8 cellular contexts compared by ENCODE assay signal in the genomic region with DNA sequence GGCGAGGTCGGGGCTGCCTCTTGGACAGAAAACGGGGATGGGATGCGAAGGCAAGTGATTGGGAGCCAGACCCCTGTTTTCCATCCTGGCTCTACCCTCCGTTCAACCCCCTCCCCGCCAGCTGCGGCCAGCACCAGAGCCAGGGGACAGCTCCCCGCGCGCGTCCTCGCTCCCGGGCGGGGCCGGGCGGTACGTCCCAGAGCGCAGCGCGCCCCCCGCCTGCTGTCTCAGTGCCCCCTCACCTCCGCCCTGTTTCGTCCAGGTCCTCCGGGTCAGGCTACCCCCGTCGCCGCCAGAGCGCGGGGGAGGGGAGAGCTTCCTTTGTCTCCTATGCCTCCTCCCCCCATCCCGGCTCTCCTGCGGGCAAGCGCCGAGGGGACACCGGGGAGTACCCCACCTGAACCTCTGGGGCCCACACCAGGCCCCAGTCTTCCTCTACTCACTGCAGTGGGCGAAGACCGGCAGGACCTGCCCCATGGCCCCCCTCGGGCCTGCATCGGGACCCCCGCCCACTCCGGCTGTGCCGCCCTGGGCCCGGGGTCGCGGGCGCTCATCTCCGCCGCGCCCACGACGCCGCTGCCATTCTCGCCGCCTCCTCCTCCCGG. TPM values are rescaled to one million over a fixed set of nuclear protein-coding genes. Genes with fewer than 3 reads are reported as not detected.
A peak's percentile ranks its signal among the peaks of the same experiment; 100 is the strongest.
DNase-seq lines count a peak whose midpoint lies in the region; ATAC-seq, FAIRE-seq and TF ChIP-seq lines count a peak whose summit lies in the region.

No MANE protein-coding gene starts in this region.

- no peak for TF ChIP-seq CTCF in thyroid gland (IDR thresholded peaks at IDR 0.05)

- H3K4me1 Mint-ChIP-seq in T-helper 2 cell treated with Interferon-gamma antibody and Interleukin-4, amounts not matched to agents 5 μg/mL and 100 μg/mL, for 36 hours (ENCODE audit: low read depth) = peaks cover 28% of the 10 kb centered on the region

- no peaks in the 10 kb centered on the region for H3K36me3 ChIP-seq in duodenal mucosa (ENCODE audit: control insufficient read depth in 1 of 2, insufficient read depth in 2 of 2, low read length in 2 of 2)
- H3K36me3 ChIP-seq in mesenchymal stem cell (ENCODE audit: control insufficient read depth in 1 of 2, insufficient read depth in 2 of 2, low read depth in 1 of 2, low read length in 2 of 2) = peaks cover 0 to 7% of the 10 kb centered on the region in 2 experiments
- H3K36me3 ChIP-seq in thyroid gland = no peaks in the 10 kb centered on the region

- H3K27me3 Mint-ChIP-seq in T-helper 2 cell treated with Interferon-gamma antibody and Interleukin-4, amounts not matched to agents 5 μg/mL and 100 μg/mL, for 36 hours (ENCODE audit: low read depth) = peaks cover 29% of the 10 kb centered on the region

- no peak overlapping the region for H2BK5ac ChIP-seq in mesenchymal stem cell (ENCODE audit: low read depth, low read length, poor library complexity, severe bottlenecking)

- ATAC-seq in HG03095 (IDR thresholded peaks at IDR 0.05; ENCODE audit: unreplicated experiment) = peak; percentile 10

- no peak overlapping the region for H3K18ac ChIP-seq in mesenchymal stem cell (ENCODE audit: low read depth in 1 of 2, low read length in 2 of 2)

- no peak overlapping the region for H3K14ac ChIP-seq in mesenchymal stem cell (ENCODE audit: low read length in 2 of 2)

- H2AFZ ChIP-seq in mesenchymal stem cell (ENCODE audit: low read depth, low read length) = peak overlapping the region; percentile 69

- H3K9ac ChIP-seq in duodenal mucosa (ENCODE audit: low read depth in 1 of 2, low read length in 2 of 2) (no peak overlapping the region), mesenchymal stem cell (ENCODE audit: low read length) (peak overlapping the region; percentile 65)

- no peak overlapping the region for H2BK120ac ChIP-seq in mesenchymal stem cell (ENCODE audit: low read depth, low read length)

- peak overlapping the region; percentile 70 for H2BK15ac ChIP-seq in mesenchymal stem cell (ENCODE audit: low read depth, poor library complexity, severe bottlenecking)

- no peaks in the 10 kb centered on the region for H3K9me3 Mint-ChIP-seq in T-helper 2 cell treated with Interferon-gamma antibody and Interleukin-4, amounts not matched to agents 5 μg/mL and 100 μg/mL, for 36 hours

- TF ChIP-seq POLR2A in thyroid gland (IDR thresholded peaks at IDR 0.05) = no peak
- TF ChIP-seq POLR2A in H54 (IDR thresholded peaks at IDR 0.05; ENCODE audit: low read depth, low read length) = no peak

- no peaks in the 10 kb centered on the region for H3K79me1 ChIP-seq in mesenchymal stem cell (replicated peaks; ENCODE audit: low read length, poor library complexity, severe bottlenecking)

- peaks cover 6% of the 10 kb centered on the region for H3K36me3 Mint-ChIP-seq in T-helper 2 cell treated with Interferon-gamma antibody and Interleukin-4, amounts not matched to agents 5 μg/mL and 100 μg/mL, for 36 hours (ENCODE audit: low read depth)

- peak overlapping the region; percentile 99 for H3K4me2 ChIP-seq in mesenchymal stem cell (ENCODE audit: low read length, poor library complexity, severe bottlenecking)

- no peaks in the 10 kb centered on the region for H3K9me3 ChIP-seq in duodenal mucosa (ENCODE audit: control insufficient read depth in 1 of 2, low read length in 2 of 2)
- no peaks in the 10 kb centered on the region for H3K9me3 ChIP-seq in mesenchymal stem cell (ENCODE audit: control insufficient read depth, low read length)
- H3K9me3 ChIP-seq in thyroid gland = no peaks in the 10 kb centered on the region

- no peak overlapping the region for H3K27ac Mint-ChIP-seq in T-helper 2 cell treated with Interferon-gamma antibody and Interleukin-4, amounts not matched to agents 5 μg/mL and 100 μg/mL, for 36 hours

- under 1% methylated on average over 44 of the region's 54 CpGs for WGBS in mesenchymal stem cell
- 0% methylated on average over 6 of the region's 54 CpGs; no CpG with 5 or more reads in 1 of the 2 donors for WGBS in thyroid gland, 2 donors

- intact Hi-C loops in thyroid gland (cut with DNase I) = no loop called here

- H3K23ac ChIP-seq in mesenchymal stem cell (ENCODE audit: low read length in 2 of 2) = no peak overlapping the region

- no peak for FAIRE-seq in H54 (lab: Jason Lieb, UNC)

- H3K27me3 ChIP-seq in duodenal mucosa (ENCODE audit: control insufficient read depth in 1 of 2, insufficient read depth in 2 of 2, low read length in 2 of 2) (peaks cover 13 to 23% of the 10 kb centered on the region in 2 donors), mesenchymal stem cell (ENCODE audit: control insufficient read depth in 1 of 2, insufficient read depth in 1 of 2, low read length in 2 of 2) (peaks cover 31 to 35% of the 10 kb centered on the region in 2 experiments), thyroid gland (peaks cover 10% of the 10 kb centered on the region)

- H2AK5ac ChIP-seq in mesenchymal stem cell (ENCODE audit: low read length, severe bottlenecking) = no peak overlapping the region

- peak overlapping the region; percentile 48 for H3K4me3 Mint-ChIP-seq in T-helper 2 cell treated with Interferon-gamma antibody and Interleukin-4, amounts not matched to agents 5 μg/mL and 100 μg/mL, for 36 hours

- no peak overlapping the region for H2BK12ac ChIP-seq in mesenchymal stem cell (ENCODE audit: low read length in 2 of 2)

- no peak overlapping the region for H4K8ac ChIP-seq in mesenchymal stem cell (ENCODE audit: low read length)

- no peak overlapping the region for H4K91ac ChIP-seq in mesenchymal stem cell (ENCODE audit: low read length)

- peak overlapping the region; percentile 62 to 68 for H3K4me3 ChIP-seq in duodenal mucosa (ENCODE audit: low read depth in 1 of 2, low read length in 2 of 2)
- peak overlapping the region; percentile 70 to 81 for H3K4me3 ChIP-seq in mesenchymal stem cell (ENCODE audit: insufficient read depth in 1 of 2, low read depth in 1 of 2, low read length in 2 of 2)
- H3K4me3 ChIP-seq in thyroid gland (replicated peaks in 1 of 3) = peak overlapping the region in 2 of 3 donors; percentile 39 to 53

- peak overlapping the region in 1 of 2 experiments; percentile 53 for H3K4ac ChIP-seq in mesenchymal stem cell (ENCODE audit: low read depth in 1 of 2, low read length in 2 of 2)

- DNase-seq in GM03348 (ENCODE audit: low spot score) (peak; percentile 52), mesenchymal stem cell (peak; percentile 43), thyroid gland (peak in 1 of 2 donors; percentile 24), H54 (ENCODE audit: insufficient read length, low spot score) (no peak), dedifferentiated amniotic fluid mesenchymal stem cell (ENCODE audit: extremely low spot score) (no peak)
- DNase-seq in T-helper 2 cell treated with Interferon-gamma antibody and Interleukin-4, amounts not matched to agents 5 μg/mL and 100 μg/mL, for 36 hours (ENCODE audit: low spot score) = peak; percentile 45

- H3K27ac ChIP-seq in duodenal mucosa (ENCODE audit: low read depth, low read length) (no peak overlapping the region), mesenchymal stem cell (ENCODE audit: low read length, poor library complexity, severe bottlenecking) (no peak overlapping the region), thyroid gland (no peak overlapping the region)

- H3K4me1 ChIP-seq in duodenal mucosa (ENCODE audit: control insufficient read depth in 1 of 2, insufficient read depth in 2 of 2, low read length in 2 of 2) (peaks cover 29 to 40% of the 10 kb centered on the region in 2 donors), mesenchymal stem cell (ENCODE audit: control insufficient read depth, insufficient read depth, low read depth, low read length) (peaks cover 26% of the 10 kb centered on the region), thyroid gland (peaks cover 16 to 44% of the 10 kb centered on the region in 2 donors)

RNA-seq across cellular contexts. Expression of a gene that starts 0.4 kb away (rescaled TPM):
- polyA plus RNA-seq in mesenchymal stem cell (2013, experiment 1 of 2) = 30.0 TPM
- polyA plus RNA-seq in mesenchymal stem cell (2013, experiment 2 of 2) = 31.0 TPM
- 1 to 10 TPM; 1.8 to 7.3 (median 4.6) TPM for total RNA-seq in thyroid gland

RNA-seq across cellular contexts. Expression of a gene that starts 1.8 kb away (rescaled TPM):
- polyA plus RNA-seq in mesenchymal stem cell (2013, experiment 1 of 2) = 2.3 TPM
- 2.1 TPM for polyA plus RNA-seq in mesenchymal stem cell (2013, experiment 2 of 2)
- 1 to 10 TPM in 1 of 4 donors, under 1 TPM in 1, not detected in 2; 0.73 to 1.1 TPM for total RNA-seq in thyroid gland

RNA-seq across cellular contexts. Expression of a gene that starts 10.8 kb away (rescaled TPM):
- polyA plus RNA-seq in mesenchymal stem cell (2013, experiment 1 of 2) = 106 TPM
- 104 TPM for polyA plus RNA-seq in mesenchymal stem cell (2013, experiment 2 of 2)
- 10 to 100 TPM; 34.3 to 50.8 (median 45.1) TPM for total RNA-seq in thyroid gland

RNA-seq across cellular contexts. Expression of a gene that starts 28.7 kb away (rescaled TPM):
- polyA plus RNA-seq in mesenchymal stem cell (2013, experiment 1 of 2) = 167 TPM
- 130 TPM for polyA plus RNA-seq in mesenchymal stem cell (2013, experiment 2 of 2)
- 1 to 10 TPM; 1.6 to 3.3 (median 2.4) TPM for total RNA-seq in thyroid gland

Comparison
In these comparisons a context has a peak if more than half of its experiments do, and no peak if none do; other contexts are left out.
1. DNase-seq: peak in GM03348 (single experiment), T-helper 2 cell treated with Interferon-gamma antibody and Interleukin-4, amounts not matched to agents 5 μg/mL and 100 μg/mL, for 36 hours (single experiment) and mesenchymal stem cell (single experiment); none in H54 (single experiment) and dedifferentiated amniotic fluid mesenchymal stem cell (single experiment).
2. Peak in every context shown above with its lines, with median percentiles within 50 percentile points of each other: H3K4me3 ChIP-seq.